In genomic region chr16:88839026-88839529, GRCh38 we compare ENCODE assay signal across 28 cellular contexts. TPM values are rescaled to one million over a fixed set of nuclear protein-coding genes. Genes with fewer than 3 reads are reported as not detected.
DNase-seq lines count a peak whose midpoint lies in the region; ATAC-seq and TF ChIP-seq lines count a peak whose summit lies in the region.
"Had no signal": no experiment of that assay in that cellular context is flagged by ENCODE, and none has a peak within 500 bp of the region (broad histone marks: within the 10 kb centered on the region; RNA-seq: fewer than 3 reads in every experiment).

No MANE protein-coding gene starts in this region.

- in situ Hi-C loops in GM13977 (cut with MboI; ENCODE audit: low pct_unique_long_range_greater_than_20kb, low sequenced_read_pairs, unreplicated experiment), result no loop called here

- intact Hi-C loops in vagina (cut with DNase I), result no loop called here
- intact Hi-C loops in activated naive CD4-positive, alpha-beta T cell treated with anti-CD3 and anti-CD28 coated beads for 36 hours (cut with micrococcal nuclease), result no loop called here

- no peak for ATAC-seq in WTC11
- no peak for ATAC-seq in GM21576 (IDR thresholded peaks at IDR 0.05; ENCODE audit: unreplicated experiment)
- ATAC-seq in HG03378 (IDR thresholded peaks at IDR 0.05; ENCODE audit: unreplicated experiment), result no peak
- ATAC-seq: activated CD4-positive, CD25-positive, alpha-beta regulatory T cell treated with anti-CD3 and anti-CD28 coated beads, Interleukin-2, amount 50 U/mL, for 24 hours; activated CD8-positive, alpha-beta T cell treated with anti-CD3 and anti-CD28 coated beads, Interleukin-2, amount 10 ng/mL, durations not matched to agents 7 days and 5 days; gastrocnemius medialis; naive thymus-derived CD4-positive, alpha-beta T cell had no signal

- no peaks in the 10 kb centered on the region for H3K27me3 Mint-ChIP-seq in WTC11 (ENCODE audit: low read depth)
- H3K27me3 Mint-ChIP-seq in neural progenitor cell (ENCODE audit: insufficient read depth, low read depth), result peaks cover 6% of the 10 kb centered on the region
- no peaks in the 10 kb centered on the region for H3K27me3 Mint-ChIP-seq in activated naive CD4-positive, alpha-beta T cell treated with anti-CD3 and anti-CD28 coated beads for 36 hours (ENCODE audit: low read depth)
- H3K27me3 Mint-ChIP-seq: CD4-positive, alpha-beta memory T cell; naive thymus-derived CD4-positive, alpha-beta T cell had no signal

- no peaks in the 10 kb centered on the region for H3K79me2 ChIP-seq in neural progenitor cell (ENCODE audit: low read depth)
- H3K79me2 ChIP-seq: parathyroid adenoma had no signal

- TF ChIP-seq POLR2A in vagina (IDR thresholded peaks at IDR 0.05), result no peak

- TF ChIP-seq CTCF in GM13977 (IDR thresholded peaks at IDR 0.05; ENCODE audit: extremely low read depth, insufficient read depth, missing control alignments), result peak; percentile 7
- TF ChIP-seq CTCF in WTC11 (IDR thresholded peaks at IDR 0.05), result no peak
- TF ChIP-seq CTCF in neural progenitor cell (IDR thresholded peaks at IDR 0.05), result peak; percentile 34
- TF ChIP-seq CTCF in vagina (IDR thresholded peaks at IDR 0.05), result no peak

- H3K4me3 ChIP-seq in neural progenitor cell (no peak overlapping the region), vagina (no peak overlapping the region)
- H3K4me3 ChIP-seq: cardiac muscle cell, gastrocnemius medialis, sigmoid colon, SK-N-MC, thoracic aorta had no signal

- CTCF ChIA-PET in WTC11 (lab: Charles Lee), result interaction anchor here (1.0 to 2.2 kb wide), 3 partner anchors 18 to 102 kb away, joined by 4 to 8 read pairs (median 5); partner anchors contain the start of genes GALNS and TRAPPC2L
- CTCF ChIA-PET in activated naive CD4-positive, alpha-beta T cell treated with anti-CD3 and anti-CD28 coated beads for 36 hours (lab: Charles Lee), result no interaction called here

- no peaks in the 10 kb centered on the region for H3K4me1 Mint-ChIP-seq in WTC11
- no peaks in the 10 kb centered on the region for H3K4me1 Mint-ChIP-seq in neural progenitor cell
- no peaks in the 10 kb centered on the region for H3K4me1 Mint-ChIP-seq in activated naive CD4-positive, alpha-beta T cell treated with anti-CD3 and anti-CD28 coated beads for 36 hours (ENCODE audit: low read depth)
- H3K4me1 Mint-ChIP-seq: CD4-positive, alpha-beta memory T cell had no signal

- H2AFZ ChIP-seq in neural progenitor cell (replicated peaks), result no peak overlapping the region
- H2AFZ ChIP-seq: parathyroid adenoma had no signal

- H3K9ac ChIP-seq in neural progenitor cell, result no peak overlapping the region
- H3K9ac ChIP-seq: parathyroid adenoma had no signal

- H3K9me3 ChIP-seq in neural progenitor cell (ENCODE audit: low read depth) (no peaks in the 10 kb centered on the region), vagina (no peaks in the 10 kb centered on the region)
- H3K9me3 ChIP-seq: gastrocnemius medialis, sigmoid colon, thoracic aorta had no signal

- H3F3A ChIP-seq in neural progenitor cell (ENCODE audit: low read depth), result no peaks in the 10 kb centered on the region

- H3K36me3 Mint-ChIP-seq in WTC11, result peaks cover 6% of the 10 kb centered on the region
- H3K36me3 Mint-ChIP-seq in neural progenitor cell, result no peaks in the 10 kb centered on the region
- no peaks in the 10 kb centered on the region for H3K36me3 Mint-ChIP-seq in activated naive CD4-positive, alpha-beta T cell treated with anti-CD3 and anti-CD28 coated beads for 36 hours (ENCODE audit: low read depth)

- no peak overlapping the region for H3K27ac ChIP-seq in neural progenitor cell
- no peak overlapping the region for H3K27ac ChIP-seq in vagina
- H3K27ac ChIP-seq: cardiac muscle cell, gastrocnemius medialis, parathyroid adenoma, sigmoid colon, SK-N-MC, thoracic aorta had no signal

- H4K20me1 ChIP-seq in neural progenitor cell (ENCODE audit: low read depth), result no peaks in the 10 kb centered on the region

- H3K27ac Mint-ChIP-seq in WTC11 (no peak overlapping the region), neural progenitor cell (no peak overlapping the region)
- H3K27ac Mint-ChIP-seq in activated naive CD4-positive, alpha-beta T cell treated with anti-CD3 and anti-CD28 coated beads for 36 hours, result no peak overlapping the region
- H3K27ac Mint-ChIP-seq: activated CD8-positive, alpha-beta T cell treated with anti-CD3 and anti-CD28 coated beads, Interleukin-2, amount 10 ng/mL, durations not matched to agents 7 days and 5 days; naive thymus-derived CD4-positive, alpha-beta T cell had no signal

- DNase-seq in CMK (ENCODE audit: low read depth), result peak; percentile 79
- DNase-seq in GM13977 (ENCODE audit: low spot score), result no peak
- DNase-seq in WTC11 (ENCODE audit: low spot score), result peak; percentile 22
- DNase-seq in neural progenitor cell (ENCODE audit: low spot score), result peak; percentile 15
- no peak for DNase-seq in vagina (ENCODE audit: extremely low spot score in 2 of 2)
- no peak for DNase-seq in activated naive CD4-positive, alpha-beta T cell treated with anti-CD3 and anti-CD28 coated beads for 36 hours
- DNase-seq: activated CD8-positive, alpha-beta T cell treated with anti-CD3 and anti-CD28 coated beads, Interleukin-2, amount 10 ng/mL, durations not matched to agents 7 days and 5 days; activated T-cell treated with anti-CD3 and anti-CD28 coated beads, Interleukin-2, amount 50 U/mL, for 1 hour; amygdala; CD4-positive, alpha-beta memory T cell; gastrocnemius medialis; Karpas-422; naive thymus-derived CD4-positive, alpha-beta T cell; NCI-H1092; NCI-H2029 treated with DMSO at 0.1 percent for 48 hours; NK-92 treated with Interleukin-12 subunit alpha and Interleukin-12 subunit beta, amount 100 ng/mL, for 24 hours; sigmoid colon had no signal

- H3K4me3 Mint-ChIP-seq in WTC11, result no peak overlapping the region
- H3K4me3 Mint-ChIP-seq in neural progenitor cell, result no peak overlapping the region
- H3K4me3 Mint-ChIP-seq in activated naive CD4-positive, alpha-beta T cell treated with anti-CD3 and anti-CD28 coated beads for 36 hours, result no peak overlapping the region
- H3K4me3 Mint-ChIP-seq: activated CD8-positive, alpha-beta T cell treated with anti-CD3 and anti-CD28 coated beads, Interleukin-2, amount 10 ng/mL, durations not matched to agents 7 days and 5 days; CD4-positive, alpha-beta memory T cell; naive thymus-derived CD4-positive, alpha-beta T cell had no signal

- H3K4me1 ChIP-seq in neural progenitor cell (no peaks in the 10 kb centered on the region), vagina (no peaks in the 10 kb centered on the region)
- H3K4me1 ChIP-seq: gastrocnemius medialis, parathyroid adenoma, sigmoid colon had no signal

- H3K4me2 ChIP-seq in neural progenitor cell, result no peak overlapping the region

- no peaks in the 10 kb centered on the region for H3K36me3 ChIP-seq in neural progenitor cell
- peaks cover 0 to 24% of the 10 kb centered on the region in 2 donors for H3K36me3 ChIP-seq in vagina

- POLR2A ChIA-PET in WTC11 (lab: Charles Lee), result no interaction called here

- H3K27me3 ChIP-seq in neural progenitor cell (no peaks in the 10 kb centered on the region), vagina (no peaks in the 10 kb centered on the region)
- H3K27me3 ChIP-seq: cardiac muscle cell, gastrocnemius medialis, sigmoid colon had no signal

- H3K9me3 Mint-ChIP-seq in WTC11, result no peaks in the 10 kb centered on the region
- no peaks in the 10 kb centered on the region for H3K9me3 Mint-ChIP-seq in neural progenitor cell
- H3K9me3 Mint-ChIP-seq in activated naive CD4-positive, alpha-beta T cell treated with anti-CD3 and anti-CD28 coated beads for 36 hours, result no peaks in the 10 kb centered on the region
- H3K9me3 Mint-ChIP-seq: CD4-positive, alpha-beta memory T cell; naive thymus-derived CD4-positive, alpha-beta T cell had no signal

TF ChIP-seq in WTC11, 78 proteins besides CTCF, POLR2A, EP300 and RAD21 (continues in another document):
- TF ChIP-seq NR1H2 (CRISPR knock-in tag; IDR thresholded peaks at IDR 0.05) (no peak), TEAD4 (CRISPR knock-in tag; IDR thresholded peaks at IDR 0.05) (no peak), NFATC4 (CRISPR knock-in tag; IDR thresholded peaks at IDR 0.05) (no peak)
- TF ChIP-seq, protein P1, sequence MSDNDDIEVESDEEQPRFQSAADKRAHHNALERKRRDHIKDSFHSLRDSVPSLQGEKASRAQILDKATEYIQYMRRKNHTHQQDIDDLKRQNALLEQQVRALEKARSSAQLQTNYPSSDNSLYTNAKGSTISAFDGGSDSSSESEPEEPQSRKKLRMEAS (CRISPR knock-in tag; IDR thresholded peaks at IDR 0.05), result no peak

RNA-seq across cellular contexts. Expression of gene GALNS, which starts 17.7 kb away (rescaled TPM):
- total RNA-seq in WTC11 (2021) (23.0 to 29.5 TPM (median 25.8 TPM) in 3 replicates), neural progenitor cell (ENCODE audit: low replicate concordance) (5.0 and 11.6 TPM in 2 replicates), vagina (61.4 TPM)
- 10 to 100 TPM; 10.9 to 11.2 TPM for total RNA-seq in activated naive CD4-positive, alpha-beta T cell treated with anti-CD3 and anti-CD28 coated beads for 36 hours

RNA-seq across cellular contexts. Expression of gene TRAPPC2L, which starts 17.8 kb away (rescaled TPM):
- 63.1 to 82.0 TPM (median 64.5 TPM) in 3 replicates for total RNA-seq in WTC11 (2021)
- 31.8 and 48.5 TPM in 2 replicates for total RNA-seq in neural progenitor cell (ENCODE audit: low replicate concordance)
- total RNA-seq in vagina, result 50.8 TPM
- 10 to 100 TPM; 57.7 to 66.1 TPM for total RNA-seq in activated naive CD4-positive, alpha-beta T cell treated with anti-CD3 and anti-CD28 coated beads for 36 hours

RNA-seq across cellular contexts. Expression of gene APRT, which starts 27.4 kb away (rescaled TPM):
- total RNA-seq in WTC11 (2021), result 272 to 288 TPM (median 282 TPM) in 3 replicates
- total RNA-seq in neural progenitor cell (ENCODE audit: low replicate concordance), result 53.4 and 150 TPM in 2 replicates
- total RNA-seq in vagina, result 134 TPM
- total RNA-seq in activated naive CD4-positive, alpha-beta T cell treated with anti-CD3 and anti-CD28 coated beads for 36 hours, result 100 to 1,000 TPM; 314 TPM

RNA-seq across cellular contexts. Expression of gene PABPN1L, which starts 27.4 kb away (rescaled TPM):
- total RNA-seq in WTC11 (2021), result not detected in 3 replicates
- total RNA-seq in neural progenitor cell (ENCODE audit: low replicate concordance), result not detected in 2 replicates
- total RNA-seq in vagina, result not detected
- not detected for total RNA-seq in activated naive CD4-positive, alpha-beta T cell treated with anti-CD3 and anti-CD28 coated beads for 36 hours
- total RNA-seq: activated CD8-positive, alpha-beta T cell treated with anti-CD3 and anti-CD28 coated beads, Interleukin-2, amount 10 ng/mL, durations not matched to agents 7 days and 5 days; cardiac muscle cell; CD4-positive, alpha-beta memory T cell; dermis microvascular lymphatic vessel endothelial cell; gastrocnemius medialis; HT1080; mesenteric fat pad; naive thymus-derived CD4-positive, alpha-beta T cell; RPMI7951; sigmoid colon; thoracic aorta had no signal

RNA-seq across cellular contexts. Expression of gene CDT1, which starts 35.5 kb away (rescaled TPM):
- total RNA-seq in WTC11 (2021) (142 to 154 TPM (median 149 TPM) in 3 replicates), neural progenitor cell (ENCODE audit: low replicate concordance) (7.8 and 57.9 TPM in 2 replicates), vagina (10.8 TPM)
- total RNA-seq in activated naive CD4-positive, alpha-beta T cell treated with anti-CD3 and anti-CD28 coated beads for 36 hours, result 100 to 1,000 TPM; 223 to 231 TPM

Comparison
In these comparisons a context has a peak if more than half of its experiments do, and no peak if none do; other contexts are left out.
1. DNase-seq: peak in CMK (single experiment), WTC11 (single experiment) and neural progenitor cell (single experiment); none in GM13977 (single experiment), vagina (0 of 2) and activated naive CD4-positive, alpha-beta T cell treated with anti-CD3 and anti-CD28 coated beads for 36 hours (single experiment).
2. CTCF ChIP-seq: peak in GM13977 (single experiment) and neural progenitor cell (single experiment); none in WTC11 (single experiment) and vagina (0 of 3).